Comparison of ENCODE assay signal across 8 cellular contexts in the genomic region with DNA sequence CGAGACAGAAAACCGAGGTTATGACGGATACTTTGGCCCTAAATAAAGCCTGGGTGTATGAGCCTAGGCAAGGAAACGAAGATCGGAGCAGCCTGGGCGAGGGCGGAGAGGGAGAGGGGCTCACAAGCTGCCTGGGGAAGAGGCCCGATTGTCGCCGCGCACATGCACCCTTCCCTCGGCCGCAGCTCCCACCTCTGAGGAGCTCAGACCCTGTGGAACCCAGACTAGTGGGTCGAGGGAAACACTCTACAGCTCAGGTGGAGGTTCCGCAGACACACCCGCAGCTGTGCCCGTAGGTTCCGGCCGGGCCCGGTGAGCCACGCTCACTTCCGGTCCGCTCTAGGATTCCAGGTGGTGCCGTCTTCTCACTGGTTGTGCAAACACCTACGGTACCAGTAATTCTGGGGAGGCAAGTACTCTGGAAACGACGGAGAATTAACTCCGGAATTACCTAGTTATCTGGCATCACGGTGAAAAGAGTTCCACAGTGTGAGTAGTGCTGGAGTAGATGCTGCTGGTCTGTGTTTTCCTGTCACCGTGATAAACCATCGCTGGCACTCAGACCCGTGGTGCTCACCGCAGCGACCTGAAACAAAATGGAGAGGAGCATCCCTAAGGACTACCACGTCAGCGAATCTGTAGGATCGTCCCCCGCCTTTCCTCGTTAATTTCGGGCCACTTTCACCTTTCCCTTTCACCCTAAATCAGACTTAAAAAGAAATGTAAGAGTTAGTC.
DNase-seq lines count a peak whose midpoint lies in the region; ATAC-seq and TF ChIP-seq lines count a peak whose summit lies in the region.

No MANE protein-coding gene starts in this region.

- H3K4me1 ChIP-seq in BLaER1 (peaks cover 14% of the 10 kb centered on the region), left ventricle myocardium inferior (peaks cover 11% of the 10 kb centered on the region), rectal smooth muscle tissue (ENCODE audit: control insufficient read depth, insufficient read depth, low read length) (no peaks in the 10 kb centered on the region)

- H3K27me3 ChIP-seq in BLaER1 (peaks cover 44% of the 10 kb centered on the region), left ventricle myocardium inferior (ENCODE audit: low read depth) (peaks cover 82% of the 10 kb centered on the region), rectal smooth muscle tissue (ENCODE audit: control insufficient read depth, insufficient read depth, low read length) (peaks cover 15% of the 10 kb centered on the region)

- CTCF ChIA-PET in RWPE1 (lab: Yijun Ruan, JAX) = no interaction called here

- no peaks in the 10 kb centered on the region for H3K36me3 ChIP-seq in BLaER1
- H3K36me3 ChIP-seq in left ventricle myocardium inferior = no peaks in the 10 kb centered on the region
- no peaks in the 10 kb centered on the region for H3K36me3 ChIP-seq in rectal smooth muscle tissue (ENCODE audit: control insufficient read depth, insufficient read depth, low read length)

- peaks cover 16% of the 10 kb centered on the region for H3K9me3 ChIP-seq in BLaER1
- no peaks in the 10 kb centered on the region for H3K9me3 ChIP-seq in left ventricle myocardium inferior (replicated peaks)

- TF ChIP-seq CTCF in RWPE1 (conservative IDR thresholded peaks at IDR 0.05; ENCODE audit: low read depth) (no peak), left ventricle myocardium inferior (IDR thresholded peaks at IDR 0.05; ENCODE audit: borderline replicate concordance) (no peak)

- H3K4me3 ChIP-seq in BLaER1 (0 out of 2 replicates have a peak overlapping the region, but pooled peaks have one; percentile 8), left ventricle myocardium inferior (peak overlapping the region; percentile 74), rectal smooth muscle tissue (ENCODE audit: low read length) (peak overlapping the region; percentile 79)

- no peak overlapping the region for H3K27ac ChIP-seq in BLaER1
- H3K27ac ChIP-seq in RWPE1 = peak overlapping the region; percentile 70
- no peak overlapping the region for H3K27ac ChIP-seq in left ventricle myocardium inferior (replicated peaks)
- H3K27ac ChIP-seq in rectal smooth muscle tissue (ENCODE audit: low read depth, low read length) = no peak overlapping the region

- peak; percentile 81 for DNase-seq in HK-2 (ENCODE audit: unreplicated experiment)
- DNase-seq in RWPE1 (ENCODE audit: low spot score) = peak; percentile 88
- peak; percentile 74 for DNase-seq in activated naive CD4-positive, alpha-beta T cell treated with anti-CD3 and anti-CD28 coated beads, Interleukin-2, amount 50 U/mL, for 16 hours
- DNase-seq in left ventricle myocardium inferior = peak; percentile 36
- no peak for DNase-seq in hippocampal formation (lab: John Stamatoyannopoulos, UW)

- H4K20me1 ChIP-seq in BLaER1 = no peaks in the 10 kb centered on the region

- peak overlapping the region; percentile 36; the same call in 1 of the 2 replicates for H3K4me2 ChIP-seq in BLaER1

- intact Hi-C loops in left ventricle myocardium inferior (cut with micrococcal nuclease) = no loop called here

- POLR2A ChIA-PET in RWPE1 (lab: Yijun Ruan, JAX; ENCODE audit: low non-redundant PET) = no interaction called here

- no peak overlapping the region for H3K9ac ChIP-seq in BLaER1
- H3K9ac ChIP-seq in rectal smooth muscle tissue (ENCODE audit: low read length) = peak overlapping the region; percentile 28

- peak; percentile 71 for ATAC-seq in GM19395 (IDR thresholded peaks at IDR 0.05; ENCODE audit: unreplicated experiment)

Comparison
In these comparisons a context has a peak if more than half of its experiments do, and no peak if none do; other contexts are left out.
1. H3K4me3 ChIP-seq: peak in every context shown above with its lines; median percentile 79 in rectal smooth muscle tissue; 74 in left ventricle myocardium inferior; 8 in BLaER1.
2. DNase-seq: peak in HK-2 (single experiment), RWPE1 (single experiment), activated naive CD4-positive, alpha-beta T cell treated with anti-CD3 and anti-CD28 coated beads, Interleukin-2, amount 50 U/mL, for 16 hours (single experiment) and left ventricle myocardium inferior (single experiment); none in hippocampal formation (0 of 2).